22 cellular contexts compared by ENCODE assay signal in genomic region chr10:27716521-27716920, GRCh38. TPM values are rescaled to one million over a fixed set of nuclear protein-coding genes. Genes with fewer than 3 reads are reported as not detected.
A peak's percentile ranks its signal among the peaks of the same experiment; 100 is the strongest.
DNase-seq lines count a peak whose midpoint lies in the region; ATAC-seq and TF ChIP-seq lines count a peak whose summit lies in the region.
"Had no signal": no experiment of that assay in that cellular context is flagged by ENCODE, and none has a peak within 500 bp of the region (broad histone marks: within the 10 kb centered on the region; RNA-seq: fewer than 3 reads in every experiment).

No MANE protein-coding gene starts in this region.

- H3K4me1 ChIP-seq in endodermal cell (ENCODE audit: control insufficient read depth, insufficient read depth, low read length) (no peaks in the 10 kb centered on the region), foreskin keratinocyte (no peaks in the 10 kb centered on the region)
- H3K4me1 ChIP-seq: BE2C, SJSA1 had no signal

- H3K36me3 Mint-ChIP-seq in endodermal cell (ENCODE audit: low read depth), result no peaks in the 10 kb centered on the region
- H3K36me3 Mint-ChIP-seq: T-cell had no signal

- H3K4me1 Mint-ChIP-seq in endodermal cell, result no peaks in the 10 kb centered on the region
- H3K4me1 Mint-ChIP-seq: T-cell had no signal

- no peak overlapping the region for H3K4me3 ChIP-seq in endodermal cell (ENCODE audit: low read length)
- H3K4me3 ChIP-seq: SJSA1 had no signal

- no peaks in the 10 kb centered on the region for H3K27me3 Mint-ChIP-seq in endodermal cell (ENCODE audit: insufficient read depth)

- DNase-seq in EL (peak; percentile 78), HS-5 (ENCODE audit: low read depth) (peak; percentile 54), endodermal cell (no peak), foreskin keratinocyte (no peak), NCI-H446 treated with DMSO at 0.1 percent for 48 hours (lab: John Stamatoyannopoulos, UW) (no peak)
- DNase-seq: BE2C, Calu3, DND-41, Karpas-422, MV-4-11, NCI-H1105, NCI-H146, NCI-H1930, NCI-H2107, NCI-H524 treated with DMSO at 0.1 percent for 48 hours, Right ventricle myocardium superior, RPMI8226, T-cell had no signal

- WGBS in endodermal cell (ENCODE audit: insufficient coverage in 1 of 2, insufficient read length in 1 of 2), 2 experiments, result 50 to 69% methylated on average over 2 to 4 of the region's 5 CpGs

- H3K9ac ChIP-seq in endodermal cell (ENCODE audit: extremely low read depth, low read length, poor library complexity, severe bottlenecking), result no peak overlapping the region

- no peaks in the 10 kb centered on the region for H3K36me3 ChIP-seq in endodermal cell (ENCODE audit: control insufficient read depth, insufficient read depth, low read length)
- H3K36me3 ChIP-seq: BE2C, SJSA1 had no signal

- H3K27me3 ChIP-seq in endodermal cell (ENCODE audit: control insufficient read depth, insufficient read depth, low read length, poor library complexity, severe bottlenecking) (no peaks in the 10 kb centered on the region), foreskin keratinocyte (peaks cover 10% of the 10 kb centered on the region)
- H3K27me3 ChIP-seq: BE2C had no signal

- no peaks in the 10 kb centered on the region for H3K9me3 Mint-ChIP-seq in endodermal cell
- H3K9me3 Mint-ChIP-seq: T-cell; T-helper 2 cell treated with Interferon-gamma antibody and Interleukin-4, amounts not matched to agents 5 μg/mL and 100 μg/mL, for 36 hours had no signal

- no peak overlapping the region for H3K4me3 Mint-ChIP-seq in endodermal cell
- H3K4me3 Mint-ChIP-seq: T-cell; T-helper 2 cell treated with Interferon-gamma antibody and Interleukin-4, amounts not matched to agents 5 μg/mL and 100 μg/mL, for 36 hours had no signal

- ATAC-seq in HG03108 (IDR thresholded peaks at IDR 0.05; ENCODE audit: unreplicated experiment) (no peak), foreskin keratinocyte (no peak), GM19397 (IDR thresholded peaks at IDR 0.05; ENCODE audit: unreplicated experiment) (no peak)
- ATAC-seq: T-cell had no signal

- no peak overlapping the region for H3K27ac ChIP-seq in endodermal cell (ENCODE audit: low read depth, low read length)
- H3K27ac ChIP-seq in foreskin keratinocyte, result no peak overlapping the region
- H3K27ac ChIP-seq: SJSA1 had no signal

- H3K27ac Mint-ChIP-seq in endodermal cell, result peak overlapping the region; percentile 36
- H3K27ac Mint-ChIP-seq: T-cell; T-helper 2 cell treated with Interferon-gamma antibody and Interleukin-4, amounts not matched to agents 5 μg/mL and 100 μg/mL, for 36 hours had no signal

- TF ChIP-seq CTCF in endodermal cell (conservative IDR thresholded peaks at IDR 0.05) (no peak), foreskin keratinocyte (conservative IDR thresholded peaks at IDR 0.05) (no peak)

- H3K9me3 ChIP-seq in endodermal cell (ENCODE audit: control insufficient read depth, low read length), result no peaks in the 10 kb centered on the region
- H3K9me3 ChIP-seq: BE2C, SJSA1 had no signal

RNA-seq across cellular contexts. Expression of gene MKX, which starts 29.1 kb away (rescaled TPM):
- total RNA-seq in endodermal cell (under 1 TPM; 0.29 to 0.55 TPM), foreskin keratinocyte (0.11 TPM in 1 of 2 replicates, not detected in the other)
- polyA plus RNA-seq in endodermal cell (2013, experiment 1 of 2), result 0.14 TPM
- polyA plus RNA-seq in endodermal cell (2013, experiment 2 of 2), result 0.17 TPM
- polyA plus RNA-seq in foreskin keratinocyte, result 0.03 TPM in 1 of 2 replicates, not detected in the other
- total RNA-seq: Right ventricle myocardium superior, SJSA1 had no signal

Comparison
In these comparisons a context has a peak if more than half of its experiments do, and no peak if none do; other contexts are left out.
1. DNase-seq: peak in EL (single experiment) and HS-5 (single experiment); none in endodermal cell (single experiment), foreskin keratinocyte (0 of 2) and NCI-H446 treated with DMSO at 0.1 percent for 48 hours (single experiment).